Comparison of ENCODE assay signal across 1 cellular context in genomic region chr1:45303582-45304310, GRCh38.
TF ChIP-seq lines count a peak whose summit lies in the region.

No MANE protein-coding gene starts in this region.

TF ChIP-seq in H1, 55 proteins besides CTCF, POLR2A, EP300 and RAD21:
- TF ChIP-seq YY1 (IDR thresholded peaks at IDR 0.05; ENCODE audit: low read depth, low read length) (0 out of 2 replicates have a peak, but pooled peaks have one; percentile 5), JUND (IDR thresholded peaks at IDR 0.05; ENCODE audit: low read length) (peak; percentile 64; the same call in 1 of the 2 replicates), TAF1 (IDR thresholded peaks at IDR 0.05; ENCODE audit: low read depth, low read length) (peak; percentile 80), MAX (IDR thresholded peaks at IDR 0.05) (peak; percentile 73), KDM4A (IDR thresholded peaks at IDR 0.05; ENCODE audit: low read depth, low read length, severe bottlenecking) (peak; percentile 57), CEBPB (IDR thresholded peaks at IDR 0.05; ENCODE audit: low read depth, low read length) (peak; percentile 67), CREB1 (IDR thresholded peaks at IDR 0.05) (peak; percentile 89), MAFK (IDR thresholded peaks at IDR 0.05; ENCODE audit: low read depth, low read length) (no peak), RBBP5 (IDR thresholded peaks at IDR 0.05; ENCODE audit: borderline replicate concordance, low read depth, low read length) (peak; percentile 36; the same call in 1 of the 2 replicates), TEAD4 (IDR thresholded peaks at IDR 0.05; ENCODE audit: low read depth, low read length) (no peak; the same call in 1 of the 2 replicates), SRF (IDR thresholded peaks at IDR 0.05; ENCODE audit: low read depth, low read length) (0 out of 2 replicates have a peak, but pooled peaks have one; percentile 7), SP4 (IDR thresholded peaks at IDR 0.05; ENCODE audit: low read length) (0 out of 2 replicates have a peak, but pooled peaks have one; percentile 13), FOSL1 (IDR thresholded peaks at IDR 0.05; ENCODE audit: insufficient read depth, low read depth, low read length) (no peak), JUN (IDR thresholded peaks at IDR 0.05; ENCODE audit: low read depth, low read length) (0 out of 2 replicates have a peak, but pooled peaks have one; percentile 6), NRF1 (IDR thresholded peaks at IDR 0.05; ENCODE audit: low read depth, low read length) (0 out of 2 replicates have a peak, but pooled peaks have one; percentile 14), POU5F1 (IDR thresholded peaks at IDR 0.05; ENCODE audit: low read depth, low read length) (no peak), ATF2 (IDR thresholded peaks at IDR 0.05; ENCODE audit: low read length) (peak; percentile 55; the same call in 1 of the 2 replicates), POLR2AphosphoS5 (IDR thresholded peaks at IDR 0.05; ENCODE audit: low read depth, low read length) (peak; percentile 81), CHD7 (IDR thresholded peaks at IDR 0.05; ENCODE audit: insufficient replicate concordance, low read length) (no peak), KDM5A (IDR thresholded peaks at IDR 0.05; ENCODE audit: low read length) (no peak), PHF8 (conservative IDR thresholded peaks at IDR 0.05; ENCODE audit: low read depth, low read length) (peak; percentile 94), TBP (IDR thresholded peaks at IDR 0.05; ENCODE audit: low read depth, low read length) (peak; percentile 62; the same call in 1 of the 2 replicates), USF2 (IDR thresholded peaks at IDR 0.05; ENCODE audit: low read length) (no peak), SP1 (IDR thresholded peaks at IDR 0.05; ENCODE audit: low read depth, low read length) (peak; percentile 60; the same call in 1 of the 2 replicates)
